ENCODE assay signal across 1 cellular context in genomic region chr2:100814453-100814852, GRCh38.
A peak's percentile ranks its signal among the peaks of the same experiment; 100 is the strongest.
TF ChIP-seq lines count a peak whose summit lies in the region.

No MANE protein-coding gene starts in this region.

TF ChIP-seq in HepG2, 621 proteins besides CTCF, POLR2A, EP300 and RAD21 (continued from another document and continues in another):
- TF ChIP-seq ZNF276 (CRISPR knock-in tag; IDR thresholded peaks at IDR 0.05; ENCODE audit: low read depth) (no peak), MXD4 (CRISPR knock-in tag; IDR thresholded peaks at IDR 0.05) (no peak), CERS6 (CRISPR knock-in tag; IDR thresholded peaks at IDR 0.05) (no peak), SMYD3 (CRISPR knock-in tag; IDR thresholded peaks at IDR 0.05) (peak; percentile 45; the same call in 1 of the 2 replicates), ZSCAN20 (CRISPR knock-in tag; IDR thresholded peaks at IDR 0.05; ENCODE audit: borderline replicate concordance) (no peak), ELF4 (CRISPR knock-in tag; IDR thresholded peaks at IDR 0.05; ENCODE audit: borderline replicate concordance) (no peak), ZKSCAN1 (IDR thresholded peaks at IDR 0.05; ENCODE audit: low read length) (no peak), SKIL (CRISPR knock-in tag; IDR thresholded peaks at IDR 0.05; ENCODE audit: borderline replicate concordance) (no peak), ZNF503 (CRISPR knock-in tag; IDR thresholded peaks at IDR 0.05) (no peak), KLF9 (CRISPR knock-in tag; IDR thresholded peaks at IDR 0.05; ENCODE audit: low read depth) (no peak), MAFF (IDR thresholded peaks at IDR 0.05; ENCODE audit: low read depth, low read length) (0 out of 2 replicates have a peak, but pooled peaks have one; percentile 15), ZNF251 (CRISPR knock-in tag; IDR thresholded peaks at IDR 0.05) (no peak), ZBTB44 (CRISPR knock-in tag; IDR thresholded peaks at IDR 0.05) (no peak), BCLAF1 (IDR thresholded peaks at IDR 0.05) (no peak), SOX6 (IDR thresholded peaks at IDR 0.05) (no peak), SOX6 (CRISPR knock-in tag; IDR thresholded peaks at IDR 0.05) (peak; percentile 62), CBX2 (IDR thresholded peaks at IDR 0.05; ENCODE audit: low read depth, low read length) (no peak), CBX2 (CRISPR knock-in tag; IDR thresholded peaks at IDR 0.05; ENCODE audit: low read depth) (no peak), ZBTB7A (CRISPR knock-in tag; IDR thresholded peaks at IDR 0.05) (no peak), LCORL (IDR thresholded peaks at IDR 0.05) (no peak), LCORL (CRISPR knock-in tag; IDR thresholded peaks at IDR 0.05) (peak; percentile 83; the same call in 1 of the 2 replicates), MXD3 (CRISPR knock-in tag; IDR thresholded peaks at IDR 0.05) (no peak), KDM6A (CRISPR knock-in tag; IDR thresholded peaks at IDR 0.05; ENCODE audit: low read depth) (no peak), ZUFSP (CRISPR knock-in tag; IDR thresholded peaks at IDR 0.05; ENCODE audit: borderline replicate concordance) (no peak), FOXP4 (CRISPR knock-in tag; IDR thresholded peaks at IDR 0.05) (peak; percentile 39; the same call in 1 of the 2 replicates), ADNP (CRISPR knock-in tag; IDR thresholded peaks at IDR 0.05) (no peak), ZNF580 (CRISPR knock-in tag; IDR thresholded peaks at IDR 0.05; ENCODE audit: borderline replicate concordance, low read depth) (no peak), FOXK2 (IDR thresholded peaks at IDR 0.05) (no peak), THYN1 (CRISPR knock-in tag; IDR thresholded peaks at IDR 0.05; ENCODE audit: borderline replicate concordance, low read depth) (no peak), NR1H2 (CRISPR knock-in tag; IDR thresholded peaks at IDR 0.05; ENCODE audit: borderline replicate concordance, low read depth) (no peak), TOE1 (CRISPR knock-in tag; IDR thresholded peaks at IDR 0.05) (no peak), ZEB1 (IDR thresholded peaks at IDR 0.05; ENCODE audit: insufficient replicate concordance, low read depth) (no peak), PRDM10 (CRISPR knock-in tag; IDR thresholded peaks at IDR 0.05; ENCODE audit: low read depth) (0 out of 2 replicates have a peak, but pooled peaks have one; percentile 22), ZNF790 (CRISPR knock-in tag; IDR thresholded peaks at IDR 0.05; ENCODE audit: borderline replicate concordance) (no peak), ZNF501 (CRISPR knock-in tag; IDR thresholded peaks at IDR 0.05) (0 out of 2 replicates have a peak, but pooled peaks have one; percentile 17), IRF1 (CRISPR knock-in tag; IDR thresholded peaks at IDR 0.05; ENCODE audit: low read depth) (no peak), ZNF644 (CRISPR knock-in tag; IDR thresholded peaks at IDR 0.05; ENCODE audit: low read depth) (peak; percentile 93), ZNF776 (CRISPR knock-in tag; IDR thresholded peaks at IDR 0.05) (no peak), SMAD1 (CRISPR knock-in tag; IDR thresholded peaks at IDR 0.05; ENCODE audit: borderline replicate concordance, low read depth) (no peak), HIVEP1 (CRISPR knock-in tag; IDR thresholded peaks at IDR 0.05) (no peak), SIN3A (IDR thresholded peaks at IDR 0.05; ENCODE audit: borderline replicate concordance, low read depth, low read length) (no peak)
